Comparison of ENCODE assay signal across 33 cellular contexts in genomic region chr3:85037203-85037602, GRCh38.
"Had no signal": no experiment of that assay in that cellular context is flagged by ENCODE, and none has a peak within 500 bp of the region (broad histone marks: within the 10 kb centered on the region; RNA-seq: fewer than 3 reads in every experiment).

No MANE protein-coding gene starts in this region.

- DNase-seq: Kasumi-1, KG1, MG63, NCI-H1048, NCI-H1092 treated with DMSO at 0.1 percent for 48 hours, NCI-H1105 treated with DMSO at 0.1 percent for 48 hours, NCI-H1417, NCI-H1436, NCI-H146, NCI-H1694, NCI-H187, NCI-H1930, NCI-H2029 treated with DMSO at 0.1 percent for 48 hours, NCI-H2081 treated with DMSO at 0.1 percent for 48 hours, NCI-H2107, NCI-H2171, NCI-H226, NCI-H446 treated with DMSO at 0.1 percent for 48 hours, NCI-H510A, NCI-H524, NCI-H526, NCI-H69, NCI-H748 treated with DMSO at 0.1 percent for 48 hours, NCI-H82, OCI-M1, PC-3, Peyer's patch, Right ventricle myocardium superior, RPMI8226, SHP77 treated with DMSO at 0.1 percent for 48 hours, SK-N-SH, SW 1271 had no signal

- H3K9ac ChIP-seq: SK-N-SH had no signal

- H3K36me3 ChIP-seq: MG63, Peyer's patch, SJSA1 had no signal

- H3K9me2 ChIP-seq: SK-N-SH had no signal

- H3K4me1 ChIP-seq: Peyer's patch, SJSA1 had no signal

- ATAC-seq: PC-3 had no signal

- H3K9me3 ChIP-seq: MG63, Peyer's patch, SJSA1, SK-N-SH had no signal

- H3K27ac ChIP-seq: Peyer's patch, SJSA1 had no signal

- H3K4me3 ChIP-seq: MG63, Peyer's patch, SJSA1 had no signal

- H3K4me2 ChIP-seq: SK-N-SH had no signal

- H3K27me3 ChIP-seq: MG63, Peyer's patch, SJSA1 had no signal
